1 cellular context compared by ENCODE assay signal in the genomic region with DNA sequence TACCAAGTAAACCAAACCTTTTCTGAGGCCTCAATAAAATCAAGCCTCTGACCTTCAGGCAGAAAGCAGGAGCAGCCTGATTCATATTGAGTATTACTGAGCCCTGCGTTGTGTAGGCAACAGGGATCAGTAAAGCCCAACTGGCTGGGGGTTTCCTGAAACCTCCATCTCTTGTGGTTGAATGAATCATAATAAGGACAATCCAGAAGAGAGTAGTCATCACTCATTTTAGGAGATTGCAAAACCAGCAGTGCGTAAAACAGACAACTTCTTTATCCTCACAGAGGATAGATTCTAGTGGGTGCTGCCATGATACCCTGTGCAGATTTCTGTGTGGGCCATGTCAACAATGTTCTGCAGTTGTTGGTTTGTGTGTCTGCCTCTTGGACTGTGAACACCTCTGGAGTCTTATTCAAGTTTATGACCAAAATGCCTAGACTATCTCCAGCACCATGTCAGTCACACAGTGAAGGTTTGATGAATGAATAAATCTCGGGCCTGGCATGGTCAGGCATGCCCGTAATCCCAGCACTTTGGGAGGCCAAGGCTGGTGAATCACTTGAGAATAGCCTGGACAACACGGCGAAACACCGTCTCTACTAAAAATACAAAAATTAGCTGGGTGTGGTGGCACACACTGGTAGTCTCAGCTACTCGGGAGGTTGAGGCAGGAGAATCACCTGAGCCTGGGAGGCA.
TF ChIP-seq lines count a peak whose summit lies in the region.

No MANE protein-coding gene starts in this region.

TF ChIP-seq in HEK293, 187 proteins besides CTCF, POLR2A, EP300 and RAD21 (continued from another document):
- TF ChIP-seq, protein P1, sequence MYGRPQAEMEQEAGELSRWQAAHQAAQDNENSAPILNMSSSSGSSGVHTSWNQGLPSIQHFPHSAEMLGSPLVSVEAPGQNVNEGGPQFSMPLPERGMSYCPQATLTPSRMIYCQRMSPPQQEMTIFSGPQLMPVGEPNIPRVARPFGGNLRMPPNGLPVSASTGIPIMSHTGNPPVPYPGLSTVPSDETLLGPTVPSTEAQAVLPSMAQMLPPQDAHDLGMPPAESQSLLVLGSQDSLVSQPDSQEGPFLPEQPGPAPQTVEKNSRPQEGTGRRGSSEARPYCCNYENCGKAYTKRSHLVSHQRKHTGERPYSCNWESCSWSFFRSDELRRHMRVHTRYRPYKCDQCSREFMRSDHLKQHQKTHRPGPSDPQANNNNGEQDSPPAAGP (tag by site-specific recombination; IDR thresholded peaks at IDR 0.05) = no peak
- TF ChIP-seq, protein P2, sequence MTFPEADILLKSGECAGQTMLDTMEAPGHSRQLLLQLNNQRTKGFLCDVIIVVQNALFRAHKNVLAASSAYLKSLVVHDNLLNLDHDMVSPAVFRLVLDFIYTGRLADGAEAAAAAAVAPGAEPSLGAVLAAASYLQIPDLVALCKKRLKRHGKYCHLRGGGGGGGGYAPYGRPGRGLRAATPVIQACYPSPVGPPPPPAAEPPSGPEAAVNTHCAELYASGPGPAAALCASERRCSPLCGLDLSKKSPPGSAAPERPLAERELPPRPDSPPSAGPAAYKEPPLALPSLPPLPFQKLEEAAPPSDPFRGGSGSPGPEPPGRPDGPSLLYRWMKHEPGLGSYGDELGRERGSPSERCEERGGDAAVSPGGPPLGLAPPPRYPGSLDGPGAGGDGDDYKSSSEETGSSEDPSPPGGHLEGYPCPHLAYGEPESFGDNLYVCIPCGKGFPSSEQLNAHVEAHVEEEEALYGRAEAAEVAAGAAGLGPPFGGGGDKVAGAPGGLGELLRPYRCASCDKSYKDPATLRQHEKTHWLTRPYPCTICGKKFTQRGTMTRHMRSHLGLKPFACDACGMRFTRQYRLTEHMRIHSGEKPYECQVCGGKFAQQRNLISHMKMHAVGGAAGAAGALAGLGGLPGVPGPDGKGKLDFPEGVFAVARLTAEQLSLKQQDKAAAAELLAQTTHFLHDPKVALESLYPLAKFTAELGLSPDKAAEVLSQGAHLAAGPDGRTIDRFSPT (tag by site-specific recombination; IDR thresholded peaks at IDR 0.05) = 0 out of 2 replicates have a peak, but pooled peaks have one; percentile 23
- TF ChIP-seq GFI1B (tag by site-specific recombination; IDR thresholded peaks at IDR 0.05) = peak; percentile 53; the same call in 1 of the 2 replicates
